Comparison of ENCODE assay signal across 1 cellular context in genomic region chr10:99777918-99778716, GRCh38.
TF ChIP-seq lines count a peak whose summit lies in the region.

No MANE protein-coding gene starts in this region.

TF ChIP-seq in GM23338, 12 proteins besides CTCF, POLR2A, EP300 and RAD21 (continued from another document):
- TF ChIP-seq ZNF462 (CRISPR knock-in tag; IDR thresholded peaks at IDR 0.05), result no peak
TF ChIP-seq in GM23338: peak in this region for 0.
